ENCODE assay signal across 8 cellular contexts in genomic region chr22:20436309-20437252, GRCh38. TPM values are rescaled to one million over a fixed set of nuclear protein-coding genes. Genes with fewer than 3 reads are reported as not detected.
DNase-seq lines count a peak whose midpoint lies in the region; ATAC-seq and TF ChIP-seq lines count a peak whose summit lies in the region.

No MANE protein-coding gene starts in this region.

- DNase-seq in A673 (ENCODE audit: low spot score) (peak; percentile 35), GM23338 (ENCODE audit: low spot score) (peak; percentile 67), iPS-NIHi7 (ENCODE audit: extremely low spot score) (peak; percentile 66), GM19238 (ENCODE audit: insufficient read length, low spot score) (no peak)
- DNase-seq in activated naive CD8-positive, alpha-beta T cell treated with anti-CD3 and anti-CD28 coated beads, Interleukin-2, amount 50 U/mL, for 24 hours = no peak

- peaks cover 66% of the 10 kb centered on the region for H3K27me3 Mint-ChIP-seq in GM23338 (ENCODE audit: insufficient read depth, low read depth, poor library complexity)
- peaks cover 58% of the 10 kb centered on the region for H3K27me3 Mint-ChIP-seq in activated naive CD8-positive, alpha-beta T cell treated with anti-CD3 and anti-CD28 coated beads, Interleukin-2, amount 50 U/mL, for 24 hours
- H3K27me3 Mint-ChIP-seq in stimulated activated memory B cell treated with anti-CD40 and anti-IgM and Interleukin-4, amounts not matched to agents 10 μg/mL and 1 μg/mL and 100 μg/mL, for 72 hours = peaks cover 66% of the 10 kb centered on the region

- H3K4me2 ChIP-seq in GM23338 = peak overlapping the region; percentile 94

- ATAC-seq in GM23338 = peak; percentile 20
- ATAC-seq in activated naive CD8-positive, alpha-beta T cell treated with anti-CD3 and anti-CD28 coated beads, Interleukin-2, amount 50 U/mL, for 24 hours = no peak
- ATAC-seq in stimulated activated memory B cell treated with anti-CD40 and anti-IgM and Interleukin-4, amounts not matched to agents 10 μg/mL and 1 μg/mL and 100 μg/mL, for 72 hours = peak; percentile 10
- no peak for ATAC-seq in HG02798 (IDR thresholded peaks at IDR 0.05; ENCODE audit: poor library complexity, unreplicated experiment)
- no peak for ATAC-seq in esophagus mucosa

- intact Hi-C loops in A673 (cut with micrococcal nuclease; ENCODE audit: unreplicated experiment) = no loop called here

- H3K9me2 ChIP-seq in GM23338 (ENCODE audit: insufficient read depth) = no peaks in the 10 kb centered on the region

- H2AFZ ChIP-seq in GM23338 = peak overlapping the region; percentile 72; the same call in 1 of the 2 replicates

- H3K4me3 ChIP-seq in A673 (ENCODE audit: low read depth, low read length, poor library complexity, severe bottlenecking) (peak overlapping the region; percentile 49), GM23338 (peak overlapping the region; percentile 87)

- BruUV-seq in A673 (replicated peaks; lab: Mats Ljungman, UMichigan) = no TSS peak

- 0 out of 2 replicates have a peak, but pooled peaks cover 13% of the 10 kb centered on the region for H3F3A ChIP-seq in GM23338 (replicated peaks; ENCODE audit: low read depth)

- H3K4me1 ChIP-seq in A673 (ENCODE audit: insufficient read depth, low read length, poor library complexity, severe bottlenecking) = peaks cover 9% of the 10 kb centered on the region
- peaks cover 7% of the 10 kb centered on the region; the same call in 1 of the 2 replicates for H3K4me1 ChIP-seq in GM23338 (ENCODE audit: insufficient read depth)

- peaks cover 8% of the 10 kb centered on the region; the same call in 1 of the 2 replicates for H4K20me1 ChIP-seq in GM23338 (replicated peaks; ENCODE audit: insufficient read depth)

- H3K79me2 ChIP-seq in GM23338 (replicated peaks; ENCODE audit: insufficient read depth) = peaks cover 9% of the 10 kb centered on the region

- H3K36me3 Mint-ChIP-seq in GM23338 (ENCODE audit: low read depth) = peaks cover 3% of the 10 kb centered on the region; the same call in 1 of the 3 replicates
- no peaks in the 10 kb centered on the region for H3K36me3 Mint-ChIP-seq in activated naive CD8-positive, alpha-beta T cell treated with anti-CD3 and anti-CD28 coated beads, Interleukin-2, amount 50 U/mL, for 24 hours (ENCODE audit: low read depth)
- no peaks in the 10 kb centered on the region for H3K36me3 Mint-ChIP-seq in stimulated activated memory B cell treated with anti-CD40 and anti-IgM and Interleukin-4, amounts not matched to agents 10 μg/mL and 1 μg/mL and 100 μg/mL, for 72 hours

- H3K9me3 ChIP-seq in A673 (ENCODE audit: low read depth, low read length, poor library complexity, severe bottlenecking) = no peaks in the 10 kb centered on the region

- POLR2A ChIA-PET in A673 (lab: Charles Lee; ENCODE audit: low non-redundant PET) = no interaction called here

- CTCF ChIA-PET in A673 (lab: Charles Lee) = no interaction called here

- peaks cover 10% of the 10 kb centered on the region for H3K4me1 Mint-ChIP-seq in GM23338
- peaks cover 10% of the 10 kb centered on the region for H3K4me1 Mint-ChIP-seq in activated naive CD8-positive, alpha-beta T cell treated with anti-CD3 and anti-CD28 coated beads, Interleukin-2, amount 50 U/mL, for 24 hours
- H3K4me1 Mint-ChIP-seq in stimulated activated memory B cell treated with anti-CD40 and anti-IgM and Interleukin-4, amounts not matched to agents 10 μg/mL and 1 μg/mL and 100 μg/mL, for 72 hours = peaks cover 22% of the 10 kb centered on the region

- peak overlapping the region; percentile 84 for H3K4me3 Mint-ChIP-seq in GM23338
- peak overlapping the region; percentile 65 for H3K4me3 Mint-ChIP-seq in activated naive CD8-positive, alpha-beta T cell treated with anti-CD3 and anti-CD28 coated beads, Interleukin-2, amount 50 U/mL, for 24 hours
- H3K4me3 Mint-ChIP-seq in stimulated activated memory B cell treated with anti-CD40 and anti-IgM and Interleukin-4, amounts not matched to agents 10 μg/mL and 1 μg/mL and 100 μg/mL, for 72 hours = peak overlapping the region; percentile 73

- H3K36me3 ChIP-seq in A673 (ENCODE audit: insufficient read depth, low read length, poor library complexity, severe bottlenecking) = no peaks in the 10 kb centered on the region
- no peaks in the 10 kb centered on the region for H3K36me3 ChIP-seq in GM23338 (ENCODE audit: insufficient read depth)

- H3K27me3 ChIP-seq in A673 (replicated peaks; ENCODE audit: insufficient read depth, low read depth, low read length, poor library complexity) = peaks cover 10% of the 10 kb centered on the region
- H3K27me3 ChIP-seq in GM23338 (ENCODE audit: insufficient read depth) = peaks cover 80% of the 10 kb centered on the region

- H3K27ac ChIP-seq in A673 (ENCODE audit: low read depth, low read length, poor library complexity, severe bottlenecking) (no peak overlapping the region), GM23338 (ENCODE audit: low read depth) (no peak overlapping the region)

- no peaks in the 10 kb centered on the region; the same call in 1 of the 3 replicates for H3K9me3 Mint-ChIP-seq in GM23338
- no peaks in the 10 kb centered on the region for H3K9me3 Mint-ChIP-seq in activated naive CD8-positive, alpha-beta T cell treated with anti-CD3 and anti-CD28 coated beads, Interleukin-2, amount 50 U/mL, for 24 hours
- H3K9me3 Mint-ChIP-seq in stimulated activated memory B cell treated with anti-CD40 and anti-IgM and Interleukin-4, amounts not matched to agents 10 μg/mL and 1 μg/mL and 100 μg/mL, for 72 hours = no peaks in the 10 kb centered on the region

- H3K27ac Mint-ChIP-seq in GM23338 = no peak overlapping the region
- H3K27ac Mint-ChIP-seq in activated naive CD8-positive, alpha-beta T cell treated with anti-CD3 and anti-CD28 coated beads, Interleukin-2, amount 50 U/mL, for 24 hours = no peak overlapping the region
- H3K27ac Mint-ChIP-seq in stimulated activated memory B cell treated with anti-CD40 and anti-IgM and Interleukin-4, amounts not matched to agents 10 μg/mL and 1 μg/mL and 100 μg/mL, for 72 hours = no peak overlapping the region

- TF ChIP-seq CTCF in A673 (conservative IDR thresholded peaks at IDR 0.05; ENCODE audit: low read depth, low read length) (no peak), GM23338 (conservative IDR thresholded peaks at IDR 0.05; ENCODE audit: low read depth in 2 of 2) (no peak)

TF ChIP-seq in GM23338, 12 proteins besides CTCF, POLR2A, EP300 and RAD21 (continues in another document):
- TF ChIP-seq EZH2 (IDR thresholded peaks at IDR 0.05; ENCODE audit: low read depth, unreplicated experiment) = peak; percentile 68

RNA-seq across cellular contexts. Expression of gene SCARF2, which starts 1.0 kb away (rescaled TPM):
- 1.4 and 1.7 TPM in 2 replicates for total RNA-seq in A673 (2021)
- 16.6 and 17.0 TPM in 2 replicates for total RNA-seq in GM23338 (2014; rRNA removed; shearing (Covaris generic))
- 1.8 and 2.2 TPM in 2 replicates for polyA plus RNA-seq in GM23338 (2016; fragmentation: Nextera tagmentation; extraction: Ambion mirVana)
- 0.48 TPM for total RNA-seq in esophagus mucosa

RNA-seq across cellular contexts. Expression of gene ZNF74, which starts 42.6 kb away (rescaled TPM):
- total RNA-seq in A673 (2021) (37.2 and 37.7 TPM in 2 replicates), esophagus mucosa (4.6 TPM)
- 78.2 and 94.0 TPM in 2 replicates for total RNA-seq in GM23338 (2014; rRNA removed; shearing (Covaris generic))
- 16.1 and 17.0 TPM in 2 replicates for polyA plus RNA-seq in GM23338 (2016; fragmentation: Nextera tagmentation; extraction: Ambion mirVana)

RNA-seq across cellular contexts. Expression of gene KLHL22, which starts 59.0 kb away (rescaled TPM):
- 36.2 and 46.3 TPM in 2 replicates for total RNA-seq in A673 (2021)
- 12.1 and 16.0 TPM in 2 replicates for total RNA-seq in GM23338 (2014; rRNA removed; shearing (Covaris generic))
- polyA plus RNA-seq in GM23338 (2016; fragmentation: Nextera tagmentation; extraction: Ambion mirVana) = 2.4 and 2.8 TPM in 2 replicates
- 5.0 TPM for total RNA-seq in esophagus mucosa

Comparison
In these comparisons a context has a peak if more than half of its experiments do, and no peak if none do; other contexts are left out.
1. DNase-seq: peak in A673 (single experiment), GM23338 (single experiment) and iPS-NIHi7 (single experiment); none in activated naive CD8-positive, alpha-beta T cell treated with anti-CD3 and anti-CD28 coated beads, Interleukin-2, amount 50 U/mL, for 24 hours (single experiment) and GM19238 (single experiment).
2. ATAC-seq: peak in GM23338 (single experiment) and stimulated activated memory B cell treated with anti-CD40 and anti-IgM and Interleukin-4, amounts not matched to agents 10 μg/mL and 1 μg/mL and 100 μg/mL, for 72 hours (single experiment); none in activated naive CD8-positive, alpha-beta T cell treated with anti-CD3 and anti-CD28 coated beads, Interleukin-2, amount 50 U/mL, for 24 hours (single experiment), HG02798 (single experiment) and esophagus mucosa (single experiment).
3. Peak in every context shown above with its lines, with median percentiles within 50 percentile points of each other: H3K4me3 Mint-ChIP-seq.